33 cellular contexts compared by ENCODE assay signal in the genomic region with DNA sequence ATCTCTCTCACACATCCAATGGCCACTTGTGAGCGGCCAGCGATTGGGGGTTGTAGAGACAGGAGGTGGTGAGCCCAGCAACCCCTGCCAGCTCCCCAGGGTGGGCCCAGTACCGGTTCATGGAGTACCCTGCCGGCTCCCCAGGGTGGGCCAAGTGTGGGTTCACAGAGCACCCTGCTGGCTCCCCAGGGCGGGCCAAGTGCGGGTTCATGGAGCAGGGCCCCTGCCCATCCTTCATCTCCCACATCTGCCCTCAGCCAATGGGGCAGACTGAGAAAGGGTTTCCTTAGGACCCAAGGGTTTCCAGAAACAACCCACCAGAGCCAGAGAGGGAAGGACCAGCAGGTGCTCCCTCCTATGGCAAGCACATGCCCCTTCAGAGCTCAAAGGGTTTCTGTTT. TPM values are rescaled to one million over a fixed set of nuclear protein-coding genes. Genes with fewer than 3 reads are reported as not detected.
"Had no signal": no experiment of that assay in that cellular context is flagged by ENCODE, and none has a peak within 500 bp of the region (broad histone marks: within the 10 kb centered on the region; RNA-seq: fewer than 3 reads in every experiment).

No MANE protein-coding gene starts in this region.

- H3K4me1 Mint-ChIP-seq: activated CD4-positive, alpha-beta memory T cell treated with anti-CD3 and anti-CD28 coated beads, Interleukin-2, amount 10 ng/mL, durations not matched to agents 7 days and 5 days; activated CD4-positive, alpha-beta T cell treated with anti-CD3 and anti-CD28 coated beads, Interleukin-2, amount 10 ng/mL, durations not matched to agents 7 days and 5 days; activated naive CD4-positive, alpha-beta T cell treated with anti-CD3 and anti-CD28 coated beads, Interleukin-2, amount 10 ng/mL, durations not matched to agents 7 days and 5 days; activated naive CD8-positive, alpha-beta T cell treated with anti-CD3 and anti-CD28 coated beads, Interleukin-2, amount 10 ng/mL, durations not matched to agents 7 days and 5 days had no signal

- H3K27me3 Mint-ChIP-seq: activated CD4-positive, alpha-beta memory T cell treated with anti-CD3 and anti-CD28 coated beads, Interleukin-2, amount 10 ng/mL, durations not matched to agents 7 days and 5 days; activated CD4-positive, alpha-beta T cell treated with anti-CD3 and anti-CD28 coated beads, Interleukin-2, amount 10 ng/mL, durations not matched to agents 7 days and 5 days had no signal

- H3K36me3 Mint-ChIP-seq: activated naive CD4-positive, alpha-beta T cell treated with anti-CD3 and anti-CD28 coated beads, Interleukin-2, amount 10 ng/mL, durations not matched to agents 7 days and 5 days; activated naive CD8-positive, alpha-beta T cell treated with anti-CD3 and anti-CD28 coated beads, Interleukin-2, amount 10 ng/mL, durations not matched to agents 7 days and 5 days; brain; WTC11 had no signal

- DNase-seq: activated CD4-positive, alpha-beta memory T cell treated with anti-CD3 and anti-CD28 coated beads, Interleukin-2, amount 10 ng/mL, durations not matched to agents 7 days and 5 days; activated CD4-positive, alpha-beta T cell treated with anti-CD3 and anti-CD28 coated beads for 1 hour; activated CD4-positive, alpha-beta T cell treated with anti-CD3 and anti-CD28 coated beads, Interleukin-2, amount 10 ng/mL, durations not matched to agents 7 days and 5 days; activated effector memory CD4-positive, alpha-beta T cell treated with anti-CD3 and anti-CD28 coated beads, Interleukin-2, amount 50 U/mL, for 16 hours; activated naive CD4-positive, alpha-beta T cell treated with anti-CD3 and anti-CD28 coated beads, Interleukin-2, amount 10 ng/mL, durations not matched to agents 7 days and 5 days; activated naive CD8-positive, alpha-beta T cell treated with anti-CD3 and anti-CD28 coated beads, Interleukin-2, amount 10 ng/mL, durations not matched to agents 7 days and 5 days; cerebellar nuclear complex; colonic mucosa; effector memory CD4-positive, alpha-beta T cell; erythroblast; gastrocnemius medialis; glutamatergic neuron; islet precursor cell; left ventricle myocardium superior; nephron progenitor cell; pancreas; psoas muscle; spleen; stomach; SW 1271; T-helper 9 cell; thyroid gland had no signal

- H3K9me3 ChIP-seq: ascending aorta, colonic mucosa, gastrocnemius medialis, pancreas, psoas muscle, spleen, stomach, thyroid gland, upper lobe of left lung, vagina had no signal

- H3K27me3 ChIP-seq: ascending aorta, cardiac muscle cell, colonic mucosa, gastrocnemius medialis, hepatocyte, pancreas, thyroid gland, upper lobe of left lung, vagina had no signal

- H3K36me3 ChIP-seq: ascending aorta, cardiac muscle cell, colonic mucosa, gastrocnemius medialis, pancreas, spleen, stomach, thyroid gland, upper lobe of left lung, vagina had no signal

- H3K9me3 Mint-ChIP-seq: activated CD4-positive, alpha-beta memory T cell treated with anti-CD3 and anti-CD28 coated beads, Interleukin-2, amount 10 ng/mL, durations not matched to agents 7 days and 5 days; activated CD4-positive, alpha-beta T cell treated with anti-CD3 and anti-CD28 coated beads, Interleukin-2, amount 10 ng/mL, durations not matched to agents 7 days and 5 days; activated naive CD4-positive, alpha-beta T cell treated with anti-CD3 and anti-CD28 coated beads, Interleukin-2, amount 10 ng/mL, durations not matched to agents 7 days and 5 days; activated naive CD8-positive, alpha-beta T cell treated with anti-CD3 and anti-CD28 coated beads, Interleukin-2, amount 10 ng/mL, durations not matched to agents 7 days and 5 days; activated T-helper 1 cell treated with anti-CD3 and anti-CD28 coated beads, Interleukin-12 subunit alpha, Interleukin-12 subunit beta, Interleukin-2, Interleukin-4 antibody, amounts not matched to agents 30 ng/mL and 10 ng/mL and 1 ng/mL, durations not matched to agents 14 hours and 24 hours and 36 hours; nephron progenitor cell; T-helper 1 cell treated with Interleukin-12 subunit alpha and Interleukin-12 subunit beta and Interleukin-4 antibody, amounts not matched to agents 30 μg/mL and 1 μg/mL, for 36 hours had no signal

- H3K4me3 ChIP-seq: ascending aorta, cardiac muscle cell, colonic mucosa, gastrocnemius medialis, hepatocyte, pancreas, psoas muscle, spleen, stomach, thyroid gland, upper lobe of left lung, vagina had no signal

- H3K27ac ChIP-seq: ascending aorta, cardiac muscle cell, colonic mucosa, gastrocnemius medialis, hepatocyte, pancreas, psoas muscle, spleen, stomach, thyroid gland, upper lobe of left lung, vagina had no signal

- H3K4me3 Mint-ChIP-seq: activated CD4-positive, alpha-beta memory T cell treated with anti-CD3 and anti-CD28 coated beads, Interleukin-2, amount 10 ng/mL, durations not matched to agents 7 days and 5 days; activated CD4-positive, alpha-beta T cell treated with anti-CD3 and anti-CD28 coated beads, Interleukin-2, amount 10 ng/mL, durations not matched to agents 7 days and 5 days; activated naive CD4-positive, alpha-beta T cell treated with anti-CD3 and anti-CD28 coated beads, Interleukin-2, amount 10 ng/mL, durations not matched to agents 7 days and 5 days; activated naive CD8-positive, alpha-beta T cell treated with anti-CD3 and anti-CD28 coated beads, Interleukin-2, amount 10 ng/mL, durations not matched to agents 7 days and 5 days; activated T-helper 1 cell treated with anti-CD3 and anti-CD28 coated beads, Interleukin-12 subunit alpha, Interleukin-12 subunit beta, Interleukin-2, Interleukin-4 antibody, amounts not matched to agents 30 ng/mL and 10 ng/mL and 1 ng/mL, durations not matched to agents 14 hours and 24 hours and 36 hours; brain; nephron progenitor cell; T-helper 1 cell treated with Interleukin-12 subunit alpha and Interleukin-12 subunit beta and Interleukin-4 antibody, amounts not matched to agents 30 μg/mL and 1 μg/mL, for 36 hours; WTC11 had no signal

- ATAC-seq: gastrocnemius medialis, left ventricle myocardium superior, pancreas, psoas muscle, WTC11 had no signal

- H3K27ac Mint-ChIP-seq: activated CD4-positive, alpha-beta memory T cell treated with anti-CD3 and anti-CD28 coated beads, Interleukin-2, amount 10 ng/mL, durations not matched to agents 7 days and 5 days; activated CD4-positive, alpha-beta T cell treated with anti-CD3 and anti-CD28 coated beads, Interleukin-2, amount 10 ng/mL, durations not matched to agents 7 days and 5 days; activated naive CD4-positive, alpha-beta T cell treated with anti-CD3 and anti-CD28 coated beads, Interleukin-2, amount 10 ng/mL, durations not matched to agents 7 days and 5 days; activated naive CD8-positive, alpha-beta T cell treated with anti-CD3 and anti-CD28 coated beads, Interleukin-2, amount 10 ng/mL, durations not matched to agents 7 days and 5 days; activated T-helper 1 cell treated with anti-CD3 and anti-CD28 coated beads, Interleukin-12 subunit alpha, Interleukin-12 subunit beta, Interleukin-2, Interleukin-4 antibody, amounts not matched to agents 30 ng/mL and 10 ng/mL and 1 ng/mL, durations not matched to agents 14 hours and 24 hours and 36 hours; nephron progenitor cell; T-helper 1 cell treated with Interleukin-12 subunit alpha and Interleukin-12 subunit beta and Interleukin-4 antibody, amounts not matched to agents 30 μg/mL and 1 μg/mL, for 36 hours; WTC11 had no signal

- H3K4me1 ChIP-seq: ascending aorta, colonic mucosa, gastrocnemius medialis, pancreas, psoas muscle, spleen, stomach, thyroid gland, upper lobe of left lung, vagina had no signal

RNA-seq across cellular contexts. Expression of a gene that starts 21.4 kb away (rescaled TPM):
- total RNA-seq: ascending aorta, dermis microvascular lymphatic vessel endothelial cell, lung microvascular endothelial cell had no signal
